ENCODE assay signal across 8 cellular contexts in genomic region chr18:3177902-3178687, GRCh38. TPM values are rescaled to one million over a fixed set of nuclear protein-coding genes. Genes with fewer than 3 reads are reported as not detected.
DNase-seq lines count a peak whose midpoint lies in the region; ATAC-seq and TF ChIP-seq lines count a peak whose summit lies in the region.

No MANE protein-coding gene starts in this region.

- H3K4me3 ChIP-seq in right atrium auricular region, result no peak overlapping the region

- no peaks in the 10 kb centered on the region for H3K27me3 Mint-ChIP-seq in activated naive CD4-positive, alpha-beta T cell treated with anti-CD3 and anti-CD28 coated beads for 36 hours (ENCODE audit: low read depth)

- H3K27me3 ChIP-seq in right atrium auricular region, result no peaks in the 10 kb centered on the region

- no peaks in the 10 kb centered on the region for H3K9me3 ChIP-seq in right atrium auricular region

- intact Hi-C loops in activated naive CD4-positive, alpha-beta T cell treated with anti-CD3 and anti-CD28 coated beads for 36 hours (cut with micrococcal nuclease), result loop anchor here (2.0 kb wide), 1 partner anchor 69 kb away; the partner anchor contains the start of gene MYL12A

- H3K4me3 Mint-ChIP-seq in activated naive CD4-positive, alpha-beta T cell treated with anti-CD3 and anti-CD28 coated beads for 36 hours, result no peak overlapping the region

- peaks cover 0 to 19% of the 10 kb centered on the region in 2 donors for H3K4me1 ChIP-seq in right atrium auricular region

- H3K27ac ChIP-seq in right atrium auricular region, result peak overlapping the region in 1 of 2 donors; percentile 69

- H3K36me3 Mint-ChIP-seq in activated naive CD4-positive, alpha-beta T cell treated with anti-CD3 and anti-CD28 coated beads for 36 hours (ENCODE audit: low read depth), result no peaks in the 10 kb centered on the region

- DNase-seq in activated naive CD4-positive, alpha-beta T cell treated with anti-CD3 and anti-CD28 coated beads for 36 hours, result peak; percentile 29
- no peak for DNase-seq in activated naive CD4-positive, alpha-beta T cell (lab: John Stamatoyannopoulos, UW)
- DNase-seq in SKM-1 treated with dmso at 0.1 percent for 144 hours (lab: John Stamatoyannopoulos, UW; ENCODE audit: unreplicated experiment) (peak; percentile 98), right atrium auricular region (ENCODE audit: low spot score) (peak; percentile 67), NCI-H146 treated with DMSO at 0.1 percent for 48 hours (lab: John Stamatoyannopoulos, UW; ENCODE audit: unreplicated experiment) (no peak), NCI-H187 treated with DMSO at 0.1 percent for 48 hours (lab: John Stamatoyannopoulos, UW) (no peak), NCI-H748 treated with DMSO at 0.1 percent for 48 hours (lab: John Stamatoyannopoulos, UW) (no peak)

- H3K27ac Mint-ChIP-seq in activated naive CD4-positive, alpha-beta T cell treated with anti-CD3 and anti-CD28 coated beads for 36 hours, result no peak overlapping the region

- H3K36me3 ChIP-seq in right atrium auricular region, result peaks cover 34% of the 10 kb centered on the region

- TF ChIP-seq CTCF in right atrium auricular region (IDR thresholded peaks at IDR 0.05), result no peak

- no peaks in the 10 kb centered on the region for H3K9me3 Mint-ChIP-seq in activated naive CD4-positive, alpha-beta T cell treated with anti-CD3 and anti-CD28 coated beads for 36 hours

- CTCF ChIA-PET in activated naive CD4-positive, alpha-beta T cell treated with anti-CD3 and anti-CD28 coated beads for 36 hours (lab: Charles Lee), result interaction anchor here (0.6 to 1.9 kb wide), 3 partner anchors 9 to 655 kb away, joined by 4 to 6 read pairs (median 4); no protein-coding TSS in a partner anchor

- ATAC-seq in HG03060 (IDR thresholded peaks at IDR 0.05; ENCODE audit: low read depth, unreplicated experiment), result peak; percentile 89

- H3K4me1 Mint-ChIP-seq in activated naive CD4-positive, alpha-beta T cell treated with anti-CD3 and anti-CD28 coated beads for 36 hours (ENCODE audit: low read depth), result no peaks in the 10 kb centered on the region

RNA-seq across cellular contexts. Expression of gene MYOM1, which starts 41.7 kb away (rescaled TPM):
- total RNA-seq in activated naive CD4-positive, alpha-beta T cell treated with anti-CD3 and anti-CD28 coated beads for 36 hours, result under 1 TPM; 0.40 to 0.41 TPM
- 100 to 1,000 TPM; 357 to 410 TPM for total RNA-seq in right atrium auricular region

Comparison
In these comparisons a context has a peak if more than half of its experiments do, and no peak if none do; other contexts are left out.
1. DNase-seq: peak in activated naive CD4-positive, alpha-beta T cell treated with anti-CD3 and anti-CD28 coated beads for 36 hours (single experiment), SKM-1 treated with dmso at 0.1 percent for 144 hours (single experiment) and right atrium auricular region (single experiment); none in activated naive CD4-positive, alpha-beta T cell (0 of 4), NCI-H146 treated with DMSO at 0.1 percent for 48 hours (single experiment), NCI-H187 treated with DMSO at 0.1 percent for 48 hours (single experiment) and NCI-H748 treated with DMSO at 0.1 percent for 48 hours (single experiment).
2. RNA of gene MYOM1, which starts 41.7 kb away (total RNA-seq): 357 to 410 TPM in right atrium auricular region; 0.40 to 0.41 TPM in activated naive CD4-positive, alpha-beta T cell treated with anti-CD3 and anti-CD28 coated beads for 36 hours; every median in the first group is over 100 times any median in the second.